8 cellular contexts compared by ENCODE assay signal in genomic region chrX:141183000-141183399, GRCh38. TPM values are rescaled to one million over a fixed set of nuclear protein-coding genes. Genes with fewer than 3 reads are reported as not detected.
"Had no signal": no experiment of that assay in that cellular context is flagged by ENCODE, and none has a peak within 500 bp of the region (broad histone marks: within the 10 kb centered on the region; RNA-seq: fewer than 3 reads in every experiment).

No MANE protein-coding gene starts in this region.

- H3K9me3 ChIP-seq: HAP-1 had no signal

- H3K9ac ChIP-seq: GM23248 had no signal

- DNase-seq: GM23248, H7, HFFc6, KBM-7 had no signal

- H3K4me1 ChIP-seq: HAP-1 had no signal

- H3K36me3 ChIP-seq: HAP-1 had no signal

- H3K9me3 Mint-ChIP-seq: HFFc6 had no signal

- H3K27ac Mint-ChIP-seq: HFFc6, IgD-negative memory B cell had no signal

- H3K4me3 ChIP-seq: GM23248, HAP-1 had no signal

- H3K27ac ChIP-seq: GM23248 had no signal

- H3K36me3 Mint-ChIP-seq: IgD-negative memory B cell had no signal

- H2AFZ ChIP-seq: GM23248 had no signal

- H3K4me3 Mint-ChIP-seq: HFFc6, IgD-negative memory B cell had no signal

- ATAC-seq: HCT116, HepG2 had no signal

RNA-seq across cellular contexts. Expression of gene LDOC1, which starts 6.1 kb away (rescaled TPM):
- total RNA-seq: HepG2 had no signal
- polyA plus RNA-seq: HepG2 had no signal

RNA-seq across cellular contexts. Expression of gene SPANXC, which starts 59.3 kb away (rescaled TPM):
- total RNA-seq: GM23248, H7, HepG2 had no signal
- polyA plus RNA-seq: GM23248, HepG2, IgD-negative memory B cell had no signal
